ENCODE assay signal across 14 cellular contexts in genomic region chr15:39948817-39949216, GRCh38. TPM values are rescaled to one million over a fixed set of nuclear protein-coding genes. Genes with fewer than 3 reads are reported as not detected.
"Had no signal": no experiment of that assay in that cellular context is flagged by ENCODE, and none has a peak within 500 bp of the region (broad histone marks: within the 10 kb centered on the region; RNA-seq: fewer than 3 reads in every experiment).

No MANE protein-coding gene starts in this region.

- DNase-seq: activated B cell treated with CpG ODN at 0.5 μM for 24 hours; activated CD4-positive, alpha-beta T cell treated with anti-CD3 and anti-CD28 coated beads, Interleukin-2, amount 50 U/mL, for 1 hour; activated effector memory CD4-positive, alpha-beta T cell treated with Interleukin-2 at 50 U/mL for 16 hours; aorta; heart right ventricle; mammary epithelial cell; mucosa of descending colon; naive thymus-derived CD8-positive, alpha-beta T cell; nucleus accumbens; right cardiac atrium had no signal

- ATAC-seq: heart right ventricle; left lobe of liver; mucosa of descending colon; naive thymus-derived CD8-positive, alpha-beta T cell; right cardiac atrium; stimulated activated effector memory CD8-positive, alpha-beta T cell treated with anti-CD3 and anti-CD28 coated beads, Interleukin-12 subunit alpha, Interleukin-12 subunit beta, amount 100 ng/mL, for 72 hours had no signal

- H3K9me3 Mint-ChIP-seq: activated B cell treated with CpG ODN at 0.5 μM for 24 hours; naive thymus-derived CD8-positive, alpha-beta T cell; stimulated activated effector memory CD8-positive, alpha-beta T cell treated with anti-CD3 and anti-CD28 coated beads, Interleukin-12 subunit alpha, Interleukin-12 subunit beta, amount 100 ng/mL, for 72 hours had no signal

- H3K27ac ChIP-seq: heart right ventricle, tibial nerve had no signal

- H3K27me3 ChIP-seq: heart right ventricle, tibial nerve had no signal

- H3K4me1 Mint-ChIP-seq: activated B cell treated with CpG ODN at 0.5 μM for 24 hours had no signal

- H3K4me3 Mint-ChIP-seq: activated B cell treated with CpG ODN at 0.5 μM for 24 hours; naive thymus-derived CD8-positive, alpha-beta T cell; stimulated activated effector memory CD8-positive, alpha-beta T cell treated with anti-CD3 and anti-CD28 coated beads, Interleukin-12 subunit alpha, Interleukin-12 subunit beta, amount 100 ng/mL, for 72 hours had no signal

- H3K4me3 ChIP-seq: heart right ventricle, mucosa of descending colon, tibial nerve had no signal

- H3K9me3 ChIP-seq: heart right ventricle, mucosa of descending colon, tibial nerve had no signal

- H3K27ac Mint-ChIP-seq: activated B cell treated with CpG ODN at 0.5 μM for 24 hours had no signal

- H3K27me3 Mint-ChIP-seq: activated B cell treated with CpG ODN at 0.5 μM for 24 hours; naive thymus-derived CD8-positive, alpha-beta T cell; progenitor cell of endocrine pancreas had no signal

- H3K4me1 ChIP-seq: heart right ventricle, tibial nerve had no signal

RNA-seq across cellular contexts. Expression of gene GPR176, which starts 28.8 kb away (rescaled TPM):
- total RNA-seq: activated B cell treated with CpG ODN at 0.5 μM for 24 hours; naive thymus-derived CD8-positive, alpha-beta T cell had no signal
